Comparison of ENCODE assay signal across 18 cellular contexts in genomic region chr7:24560772-24561171, GRCh38. TPM values are rescaled to one million over a fixed set of nuclear protein-coding genes. Genes with fewer than 3 reads are reported as not detected.
A peak's percentile ranks its signal among the peaks of the same experiment; 100 is the strongest.
DNase-seq lines count a peak whose midpoint lies in the region; ATAC-seq and TF ChIP-seq lines count a peak whose summit lies in the region.
"Had no signal": no experiment of that assay in that cellular context is flagged by ENCODE, and none has a peak within 500 bp of the region (broad histone marks: within the 10 kb centered on the region; RNA-seq: fewer than 3 reads in every experiment).

No MANE protein-coding gene starts in this region.

- peaks cover 9% of the 10 kb centered on the region for H3K27me3 Mint-ChIP-seq in activated CD4-positive, alpha-beta T cell treated with anti-CD3 and anti-CD28 coated beads, Interleukin-2, amount 10 ng/mL, durations not matched to agents 24 days and 14 days
- H3K27me3 Mint-ChIP-seq in activated naive CD8-positive, alpha-beta T cell = no peaks in the 10 kb centered on the region
- H3K27me3 Mint-ChIP-seq in activated naive CD8-positive, alpha-beta T cell treated with anti-CD3 and anti-CD28 coated beads for 36 hours = no peaks in the 10 kb centered on the region
- H3K27me3 Mint-ChIP-seq in activated naive CD8-positive, alpha-beta T cell treated with anti-CD3 and anti-CD28 coated beads, Interleukin-2, amount 50 U/mL, for 24 hours = no peaks in the 10 kb centered on the region

- TF ChIP-seq CTCF in esophagus squamous epithelium (IDR thresholded peaks at IDR 0.05) = no peak

- TF ChIP-seq POLR2A in esophagus squamous epithelium (IDR thresholded peaks at IDR 0.05) = no peak

- DNase-seq in activated CD4-positive, alpha-beta T cell treated with anti-CD3 and anti-CD28 coated beads, Interleukin-2, amount 10 ng/mL, durations not matched to agents 24 days and 14 days = peak; percentile 60
- no peak for DNase-seq in activated CD4-positive, alpha-beta T cell treated with anti-CD3 and anti-CD28 coated beads, Interleukin-2, amount 50 U/mL, for 1 hour
- DNase-seq in activated naive CD8-positive, alpha-beta T cell treated with anti-CD3 and anti-CD28 coated beads for 36 hours = no peak
- DNase-seq in activated naive CD8-positive, alpha-beta T cell treated with anti-CD3 and anti-CD28 coated beads, Interleukin-2, amount 50 U/mL, for 24 hours = no peak
- DNase-seq in esophagus squamous epithelium (lab: John Stamatoyannopoulos, UW) (no peak), kidney tubule cell (ENCODE audit: low spot score) (no peak), NCI-H1048 (lab: John Stamatoyannopoulos, UW) (no peak)
- DNase-seq: 8988T, DMS153, GF-D8, H9, NCI-H1092, NCI-H1436 treated with DMSO at 0.1 percent for 48 hours, NCI-H2029, NCI-H345, NCI-H524 treated with DMSO at 0.1 percent for 48 hours had no signal

- H3K36me3 Mint-ChIP-seq in activated CD4-positive, alpha-beta T cell treated with anti-CD3 and anti-CD28 coated beads, Interleukin-2, amount 10 ng/mL, durations not matched to agents 24 days and 14 days (ENCODE audit: low read depth) = no peaks in the 10 kb centered on the region
- no peaks in the 10 kb centered on the region for H3K36me3 Mint-ChIP-seq in activated naive CD8-positive, alpha-beta T cell
- no peaks in the 10 kb centered on the region for H3K36me3 Mint-ChIP-seq in activated naive CD8-positive, alpha-beta T cell treated with anti-CD3 and anti-CD28 coated beads for 36 hours
- no peaks in the 10 kb centered on the region for H3K36me3 Mint-ChIP-seq in activated naive CD8-positive, alpha-beta T cell treated with anti-CD3 and anti-CD28 coated beads, Interleukin-2, amount 50 U/mL, for 24 hours (ENCODE audit: low read depth)
- H3K36me3 Mint-ChIP-seq: CD14-positive monocyte had no signal

- no peak overlapping the region for H3K4me3 ChIP-seq in esophagus squamous epithelium

- H3K27me3 ChIP-seq in esophagus squamous epithelium = no peaks in the 10 kb centered on the region

- no peaks in the 10 kb centered on the region for H3K4me1 ChIP-seq in esophagus squamous epithelium

- ATAC-seq in activated naive CD8-positive, alpha-beta T cell treated with anti-CD3 and anti-CD28 coated beads, Interleukin-2, amount 50 U/mL, for 24 hours = peak; percentile 89

- H3K4me3 Mint-ChIP-seq in activated CD4-positive, alpha-beta T cell treated with anti-CD3 and anti-CD28 coated beads, Interleukin-2, amount 10 ng/mL, durations not matched to agents 24 days and 14 days = no peak overlapping the region
- H3K4me3 Mint-ChIP-seq in activated naive CD8-positive, alpha-beta T cell = peak overlapping the region; percentile 53
- H3K4me3 Mint-ChIP-seq in activated naive CD8-positive, alpha-beta T cell treated with anti-CD3 and anti-CD28 coated beads for 36 hours = no peak overlapping the region
- peak overlapping the region; percentile 7 for H3K4me3 Mint-ChIP-seq in activated naive CD8-positive, alpha-beta T cell treated with anti-CD3 and anti-CD28 coated beads, Interleukin-2, amount 50 U/mL, for 24 hours
- H3K4me3 Mint-ChIP-seq: CD14-positive monocyte, H9 had no signal

- H3K36me3 ChIP-seq in esophagus squamous epithelium = no peaks in the 10 kb centered on the region

- 69 to 78% methylated on average over 3 of the region's 3 CpGs for WGBS in esophagus squamous epithelium, 2 donors

- no peak overlapping the region for H3K27ac ChIP-seq in esophagus squamous epithelium

- no peaks in the 10 kb centered on the region for H3K9me3 Mint-ChIP-seq in activated CD4-positive, alpha-beta T cell treated with anti-CD3 and anti-CD28 coated beads, Interleukin-2, amount 10 ng/mL, durations not matched to agents 24 days and 14 days
- no peaks in the 10 kb centered on the region for H3K9me3 Mint-ChIP-seq in activated naive CD8-positive, alpha-beta T cell (ENCODE audit: low read depth)
- H3K9me3 Mint-ChIP-seq in activated naive CD8-positive, alpha-beta T cell treated with anti-CD3 and anti-CD28 coated beads for 36 hours = no peaks in the 10 kb centered on the region
- no peaks in the 10 kb centered on the region for H3K9me3 Mint-ChIP-seq in activated naive CD8-positive, alpha-beta T cell treated with anti-CD3 and anti-CD28 coated beads, Interleukin-2, amount 50 U/mL, for 24 hours
- H3K9me3 Mint-ChIP-seq: CD14-positive monocyte, H9 had no signal

- peaks cover 7% of the 10 kb centered on the region for H3K4me1 Mint-ChIP-seq in activated CD4-positive, alpha-beta T cell treated with anti-CD3 and anti-CD28 coated beads, Interleukin-2, amount 10 ng/mL, durations not matched to agents 24 days and 14 days
- H3K4me1 Mint-ChIP-seq in activated naive CD8-positive, alpha-beta T cell (ENCODE audit: low read depth) = peaks cover 21% of the 10 kb centered on the region
- H3K4me1 Mint-ChIP-seq in activated naive CD8-positive, alpha-beta T cell treated with anti-CD3 and anti-CD28 coated beads for 36 hours = peaks cover 16% of the 10 kb centered on the region
- H3K4me1 Mint-ChIP-seq in activated naive CD8-positive, alpha-beta T cell treated with anti-CD3 and anti-CD28 coated beads, Interleukin-2, amount 50 U/mL, for 24 hours = peaks cover 18% of the 10 kb centered on the region
- H3K4me1 Mint-ChIP-seq: CD14-positive monocyte, H9 had no signal

- intact Hi-C loops in activated CD4-positive, alpha-beta T cell treated with anti-CD3 and anti-CD28 coated beads, Interleukin-2, amount 10 ng/mL, durations not matched to agents 24 days and 14 days (cut with micrococcal nuclease) = no loop called here
- intact Hi-C loops in esophagus squamous epithelium (cut with DNase I) = no loop called here

- peak overlapping the region; percentile 0 for H3K27ac Mint-ChIP-seq in activated CD4-positive, alpha-beta T cell treated with anti-CD3 and anti-CD28 coated beads, Interleukin-2, amount 10 ng/mL, durations not matched to agents 24 days and 14 days
- H3K27ac Mint-ChIP-seq in activated naive CD8-positive, alpha-beta T cell = peak overlapping the region; percentile 55
- no peak overlapping the region for H3K27ac Mint-ChIP-seq in activated naive CD8-positive, alpha-beta T cell treated with anti-CD3 and anti-CD28 coated beads for 36 hours
- H3K27ac Mint-ChIP-seq in activated naive CD8-positive, alpha-beta T cell treated with anti-CD3 and anti-CD28 coated beads, Interleukin-2, amount 50 U/mL, for 24 hours = no peak overlapping the region
- H3K27ac Mint-ChIP-seq: CD14-positive monocyte, H9 had no signal

- H3K9me3 ChIP-seq in esophagus squamous epithelium = no peaks in the 10 kb centered on the region

RNA-seq across cellular contexts. Expression of gene PALS2, which starts 12.5 kb away (rescaled TPM):
- total RNA-seq in activated CD4-positive, alpha-beta T cell treated with anti-CD3 and anti-CD28 coated beads, Interleukin-2, amount 10 ng/mL, durations not matched to agents 24 days and 14 days = 38.5 and 39.5 TPM in 2 replicates
- 10 to 100 TPM; 38.5 to 40.9 TPM for total RNA-seq in activated naive CD8-positive, alpha-beta T cell treated with anti-CD3 and anti-CD28 coated beads for 36 hours
- total RNA-seq in esophagus squamous epithelium = 10 to 100 TPM in 2 of 4 donors, 1 to 10 TPM in 2; 3.8 to 14.1 (median 9.2) TPM

Comparison
In these comparisons a context has a peak if more than half of its experiments do, and no peak if none do; other contexts are left out.
1. H3K27ac Mint-ChIP-seq: peak in activated CD4-positive, alpha-beta T cell treated with anti-CD3 and anti-CD28 coated beads, Interleukin-2, amount 10 ng/mL, durations not matched to agents 24 days and 14 days (single experiment) and activated naive CD8-positive, alpha-beta T cell (single experiment); none in activated naive CD8-positive, alpha-beta T cell treated with anti-CD3 and anti-CD28 coated beads for 36 hours (single experiment) and activated naive CD8-positive, alpha-beta T cell treated with anti-CD3 and anti-CD28 coated beads, Interleukin-2, amount 50 U/mL, for 24 hours (single experiment).
2. H3K4me3 Mint-ChIP-seq: peak in activated naive CD8-positive, alpha-beta T cell (single experiment) and activated naive CD8-positive, alpha-beta T cell treated with anti-CD3 and anti-CD28 coated beads, Interleukin-2, amount 50 U/mL, for 24 hours (single experiment); none in activated CD4-positive, alpha-beta T cell treated with anti-CD3 and anti-CD28 coated beads, Interleukin-2, amount 10 ng/mL, durations not matched to agents 24 days and 14 days (single experiment) and activated naive CD8-positive, alpha-beta T cell treated with anti-CD3 and anti-CD28 coated beads for 36 hours (single experiment).